In genomic region chr2:168210898-168211570, GRCh38 we compare ENCODE assay signal across 8 cellular contexts. TPM values are rescaled to one million over a fixed set of nuclear protein-coding genes. Genes with fewer than 3 reads are reported as not detected.
DNase-seq lines count a peak whose midpoint lies in the region; ATAC-seq lines count a peak whose summit lies in the region.

No MANE protein-coding gene starts in this region.

- in situ Hi-C loops in Caki2 (cut with HindIII; ENCODE audit: low pct_unique_long_range_greater_than_20kb, low sequenced_read_pairs): no loop called here

- H3K9ac ChIP-seq in skeletal muscle satellite cell (ENCODE audit: low read depth, low read length): peak overlapping the region; percentile 38

- H3K4me2 ChIP-seq in skeletal muscle satellite cell (ENCODE audit: low read length): peak overlapping the region; percentile 69

- H3K9me3 ChIP-seq in skeletal muscle satellite cell (replicated peaks; ENCODE audit: low read length): no peaks in the 10 kb centered on the region

- H3K27me3 ChIP-seq in skeletal muscle satellite cell (ENCODE audit: control insufficient read depth, insufficient read depth, low read length): no peaks in the 10 kb centered on the region

- no peaks in the 10 kb centered on the region for H3K36me3 ChIP-seq in skeletal muscle satellite cell (ENCODE audit: insufficient read depth, low read length)

- H3K4me3 ChIP-seq in skeletal muscle satellite cell (ENCODE audit: low read length): peak overlapping the region; percentile 31

- peaks cover 40% of the 10 kb centered on the region for H3K4me1 ChIP-seq in skeletal muscle satellite cell (ENCODE audit: control insufficient read depth, insufficient read depth, low read length)

- peak; percentile 90 for DNase-seq in Caki2 (ENCODE audit: low read depth)
- peak; percentile 90 for DNase-seq in RPMI7951 (ENCODE audit: low read depth)
- DNase-seq in fibroblast of gingiva (ENCODE audit: low read depth): peak; percentile 62
- no peak for DNase-seq in ureter (ENCODE audit: low spot score)
- no peak for DNase-seq in COR-L47 (lab: John Stamatoyannopoulos, UW)
- DNase-seq in HK-2 (ENCODE audit: unreplicated experiment): no peak

- ATAC-seq in HG03159 (IDR thresholded peaks at IDR 0.05; ENCODE audit: unreplicated experiment): peak; percentile 64

RNA-seq across cellular contexts. Expression of gene STK39, which starts 36.4 kb away (rescaled TPM):
- total RNA-seq in Caki2 (2014; rRNA removed; shearing (Covaris generic); ENCODE audit: low replicate concordance): 22.3 and 24.6 TPM in 2 replicates
- 21.9 and 27.4 TPM in 2 replicates for total RNA-seq in RPMI7951 (2014; rRNA removed; shearing (Covaris generic))
- 20.3 and 22.9 TPM in 2 replicates for total RNA-seq in skeletal muscle satellite cell (2012; rRNA removed)
- total RNA-seq in ureter: 63.7 TPM

Comparison
In these comparisons a context has a peak if more than half of its experiments do, and no peak if none do; other contexts are left out.
1. DNase-seq: peak in Caki2 (single experiment), RPMI7951 (single experiment) and fibroblast of gingiva (single experiment); none in ureter (single experiment), COR-L47 (single experiment) and HK-2 (single experiment).